8 cellular contexts compared by ENCODE assay signal in genomic region chr18:48545690-48546365, GRCh38. TPM values are rescaled to one million over a fixed set of nuclear protein-coding genes. Genes with fewer than 3 reads are reported as not detected.
DNase-seq lines count a peak whose midpoint lies in the region; ATAC-seq, FAIRE-seq and TF ChIP-seq lines count a peak whose summit lies in the region.

No MANE protein-coding gene starts in this region.

- H3K79me2 ChIP-seq in endothelial cell of umbilical vein (ENCODE audit: control insufficient read depth, insufficient read depth, low read length) = peaks cover 45% of the 10 kb centered on the region
- H3K79me2 ChIP-seq in mesendoderm (ENCODE audit: control insufficient read depth, insufficient read depth, low read length) = peaks cover 6% of the 10 kb centered on the region

- no peak overlapping the region for H4K5ac ChIP-seq in mesendoderm (ENCODE audit: low read length)

- no peak overlapping the region for H2AK5ac ChIP-seq in mesendoderm (ENCODE audit: low read length)

- CTCF ChIA-PET in endothelial cell of umbilical vein (lab: Charles Lee) (interaction anchor here (0.8 to 2.8 kb wide), 10 partner anchors 9 to 118 kb away, joined by 3 to 11 read pairs (median 4); no protein-coding TSS in a partner anchor), GM10248 (lab: Yijun Ruan, JAX) (no interaction called here)

- no peak for ATAC-seq in GM21737 (IDR thresholded peaks at IDR 0.05; ENCODE audit: unreplicated experiment)

- peak overlapping the region; percentile 48 for H2BK120ac ChIP-seq in mesendoderm (ENCODE audit: low read depth, low read length)

- H4K8ac ChIP-seq in mesendoderm (ENCODE audit: low read depth, low read length) = no peak overlapping the region

- H3K36me3 ChIP-seq in endothelial cell of umbilical vein (ENCODE audit: control insufficient read depth in 2 of 2, extremely low read depth in 1 of 2, insufficient read depth in 2 of 2, low read length in 2 of 2) (no peaks in the 10 kb centered on the region), mesendoderm (ENCODE audit: control insufficient read depth, insufficient read depth, low read length) (no peaks in the 10 kb centered on the region), vagina (no peaks in the 10 kb centered on the region)

- H3K79me1 ChIP-seq in mesendoderm (ENCODE audit: low read length) = peaks cover 15% of the 10 kb centered on the region

- peak; percentile 25 for FAIRE-seq in D721Med (lab: Jason Lieb, UNC)
- peak; percentile 91 for FAIRE-seq in endothelial cell of umbilical vein (lab: Jason Lieb, UNC)

- H2AFZ ChIP-seq in endothelial cell of umbilical vein (ENCODE audit: low read depth, low read length) = no peak overlapping the region

- no CpG with 5 or more reads among the region's 13 CpGs for WGBS in mesendoderm (ENCODE audit: extremely low coverage, insufficient coverage, low lambda C conversion rate)

- H3K27ac ChIP-seq in endothelial cell of umbilical vein (ENCODE audit: insufficient read depth, low read depth, low read length) (peak overlapping the region; percentile 85), mesendoderm (ENCODE audit: low read depth, low read length) (peak overlapping the region; percentile 47), vagina (no peak overlapping the region)

- H3K18ac ChIP-seq in mesendoderm (ENCODE audit: low read length) = peak overlapping the region; percentile 72

- H3K56ac ChIP-seq in mesendoderm (ENCODE audit: low read length) = peak overlapping the region; percentile 39

- no peaks in the 10 kb centered on the region for H3K9me1 ChIP-seq in endothelial cell of umbilical vein (replicated peaks; ENCODE audit: control insufficient read depth, extremely low read depth, insufficient read depth, low read length)

- H3K4me1 ChIP-seq in endothelial cell of umbilical vein (ENCODE audit: control insufficient read depth, extremely low read depth, insufficient read depth, low read length) = peaks cover 33% of the 10 kb centered on the region
- peaks cover 50% of the 10 kb centered on the region for H3K4me1 ChIP-seq in mesendoderm (ENCODE audit: control insufficient read depth, low read depth, low read length)
- peaks cover 70% of the 10 kb centered on the region for H3K4me1 ChIP-seq in vagina

- peak overlapping the region; percentile 1 for H3K23ac ChIP-seq in mesendoderm (ENCODE audit: low read length)

- intact Hi-C loops in endothelial cell of umbilical vein (cut with micrococcal nuclease) = loop anchor here (1.0 to 10.0 kb wide), 4 partner anchors 17 to 919 kb away; partner anchors contain the start of genes DYM and SMAD2
- intact Hi-C loops in vagina (cut with DNase I) = no loop called here

- no peaks in the 10 kb centered on the region for H3K9me3 ChIP-seq in endothelial cell of umbilical vein (replicated peaks; ENCODE audit: control insufficient read depth, insufficient read depth, low read length)
- H3K9me3 ChIP-seq in vagina = no peaks in the 10 kb centered on the region

- H2BK5ac ChIP-seq in mesendoderm (ENCODE audit: low read length) = no peak overlapping the region

- POLR2A ChIA-PET in endothelial cell of umbilical vein (lab: Charles Lee) = interaction anchor here (0.6 to 1.2 kb wide), 2 partner anchors 15 to 118 kb away, joined by 4 to 5 read pairs; no protein-coding TSS in a partner anchor
- POLR2A ChIA-PET in GM10248 (lab: Yijun Ruan, JAX) = no interaction called here

- DNase-seq in D721Med (ENCODE audit: insufficient read length, low spot score) (peak; percentile 69), NCI-H69 (lab: John Stamatoyannopoulos, UW) (peak; percentile 90), endothelial cell of umbilical vein (ENCODE audit: low read depth, low spot score) (peak; percentile 92), mesendoderm (peak; percentile 96), GM10248 (ENCODE audit: extremely low spot score) (no peak), SW 1271 (lab: John Stamatoyannopoulos, UW) (no peak), vagina (ENCODE audit: extremely low spot score in 2 of 2) (no peak)

- H3K4me3 ChIP-seq in endothelial cell of umbilical vein (replicated peaks in 1 of 3; ENCODE audit: insufficient read depth in 1 of 3, low read depth in 1 of 3, low read length in 3 of 3) (no peak overlapping the region), mesendoderm (ENCODE audit: low read length) (no peak overlapping the region), vagina (no peak overlapping the region)

- BruUV-seq in endothelial cell of umbilical vein (replicated peaks; lab: Mats Ljungman, UMichigan) = no TSS peak

- H3K4me2 ChIP-seq in endothelial cell of umbilical vein (ENCODE audit: insufficient read depth, low read length) (peak overlapping the region; percentile 38), mesendoderm (ENCODE audit: low read length) (no peak overlapping the region)

- no peaks in the 10 kb centered on the region for H4K20me1 ChIP-seq in endothelial cell of umbilical vein (replicated peaks; ENCODE audit: control insufficient read depth, extremely low read depth, insufficient read depth, low read length)

- H3K27me3 ChIP-seq in endothelial cell of umbilical vein (ENCODE audit: control insufficient read depth in 2 of 2, insufficient read depth in 2 of 2, low read length in 2 of 2) (no peaks in the 10 kb centered on the region), mesendoderm (ENCODE audit: insufficient read depth, low read length, poor library complexity) (no peaks in the 10 kb centered on the region), vagina (no peaks in the 10 kb centered on the region)

- H2BK15ac ChIP-seq in mesendoderm (replicated peaks; ENCODE audit: low read depth) = no peak overlapping the region

- dilution Hi-C loops in endothelial cell of umbilical vein (cut with MboI; ENCODE audit: extremely low pct_ligation_motif_present, low sequenced_read_pairs) = no loop called here

- TF ChIP-seq POLR2A in endothelial cell of umbilical vein (IDR thresholded peaks at IDR 0.05; ENCODE audit: low read depth, low read length) (no peak), vagina (IDR thresholded peaks at IDR 0.05) (no peak)

- H3K9ac ChIP-seq in endothelial cell of umbilical vein (replicated peaks; ENCODE audit: extremely low read depth, insufficient read depth, low read length) (peak overlapping the region; percentile 76), mesendoderm (ENCODE audit: low read length) (no peak overlapping the region)

- no peak for TF ChIP-seq CTCF in D721Med (IDR thresholded peaks at IDR 0.05; ENCODE audit: insufficient read depth, missing control alignments)
- TF ChIP-seq CTCF in endothelial cell of umbilical vein (IDR thresholded peaks at IDR 0.05; ENCODE audit: extremely low read depth in 1 of 2, insufficient read depth in 1 of 2, low read depth in 1 of 2, low read length in 2 of 2) = no peak
- TF ChIP-seq CTCF in GM10248 (IDR thresholded peaks at IDR 0.05; ENCODE audit: control extremely low read depth, extremely low read depth, low read depth, missing control alignments) = no peak
- no peak for TF ChIP-seq CTCF in vagina (IDR thresholded peaks at IDR 0.05)

- H3K4ac ChIP-seq in mesendoderm (ENCODE audit: low read depth, low read length) = peak overlapping the region; percentile 62

TF ChIP-seq in endothelial cell of umbilical vein, 7 proteins besides CTCF, POLR2A, EP300 and RAD21:
- TF ChIP-seq MYC (IDR thresholded peaks at IDR 0.05; ENCODE audit: low read depth, low read length) (no peak), EZH2 (IDR thresholded peaks at IDR 0.05; ENCODE audit: borderline replicate concordance, low read depth, low read length, severe bottlenecking) (no peak), MAX (IDR thresholded peaks at IDR 0.05; ENCODE audit: insufficient read depth, insufficient read length) (peak; percentile 51), GATA2 (IDR thresholded peaks at IDR 0.05; ENCODE audit: insufficient read depth, insufficient read length, low read depth, low read length) (no peak), POLR2AphosphoS5 (IDR thresholded peaks at IDR 0.05; ENCODE audit: insufficient read depth, low read depth, low read length) (no peak), FOS (IDR thresholded peaks at IDR 0.05; ENCODE audit: borderline replicate concordance, insufficient read depth, low read length) (no peak), JUN (IDR thresholded peaks at IDR 0.05; ENCODE audit: borderline replicate concordance, insufficient read depth, insufficient read length, low read depth) (peak; percentile 49)

RNA-seq across cellular contexts. Expression of gene CTIF, which starts 7.0 kb away (rescaled TPM):
- total RNA-seq in endothelial cell of umbilical vein (49.4 and 57.7 TPM in 2 replicates), vagina (35.1 TPM)
- 20.9 and 24.1 TPM in 2 replicates for polyA plus RNA-seq in endothelial cell of umbilical vein
- polyA plus RNA-seq in endothelial cell of umbilical vein (2011; cell fraction: cytosol; rRNA removed) = 13.1 and 19.0 TPM in 2 replicates
- 64.5 and 75.2 TPM in 2 replicates for polyA plus RNA-seq in endothelial cell of umbilical vein (2011; cell fraction: nucleus; rRNA removed)
- 25.8 and 30.4 TPM in 2 replicates for polyA plus RNA-seq in endothelial cell of umbilical vein (2012)
- 43.4 and 54.5 TPM in 2 replicates for polyA minus RNA-seq in endothelial cell of umbilical vein
- polyA minus RNA-seq in endothelial cell of umbilical vein (2011; cell fraction: cytosol; rRNA and poly(A)+ RNA removed) = 8.0 TPM
- polyA minus RNA-seq in endothelial cell of umbilical vein (2011; cell fraction: nucleus; rRNA and poly(A)+ RNA removed) = 61.2 and 104 TPM in 2 replicates
- polyA plus RNA-seq in mesendoderm (2013, experiment 1 of 2) = 11.5 TPM
- polyA plus RNA-seq in mesendoderm (2013, experiment 2 of 2) = 14.5 TPM

Comparison
In these comparisons a context has a peak if more than half of its experiments do, and no peak if none do; other contexts are left out.
1. DNase-seq: peak in D721Med (single experiment), NCI-H69 (single experiment), endothelial cell of umbilical vein (single experiment) and mesendoderm (single experiment); none in GM10248 (single experiment), SW 1271 (0 of 2) and vagina (0 of 2).